Comparison of ENCODE assay signal across 8 cellular contexts in genomic region chr7:66204822-66205735, GRCh38. TPM values are rescaled to one million over a fixed set of nuclear protein-coding genes. Genes with fewer than 3 reads are reported as not detected.
DNase-seq lines count a peak whose midpoint lies in the region; ATAC-seq and TF ChIP-seq lines count a peak whose summit lies in the region.

Gene TPST1 (plus strand): TSS chr7:66205334. CDS start chr7:66240426, 35,092 bp downstream.

- peak; percentile 59 to 89 (median 72) for TF ChIP-seq POLR2A in spleen (IDR thresholded peaks at IDR 0.05)

- peaks cover 0 to 32% (median 0%) of the 10 kb centered on the region in 7 donors for H3K27me3 ChIP-seq in spleen (replicated peaks in 1 of 7)

- peaks cover 0 to 9% (median 0%) of the 10 kb centered on the region in 6 donors for H3K36me3 ChIP-seq in spleen

- POLR2A ChIA-PET in AG04449 (lab: Yijun Ruan, JAX): interaction anchor here (0.8 to 1.2 kb wide), 4 partner anchors 9 to 288 kb away, joined by 3 to 5 read pairs (median 4); no protein-coding TSS in a partner anchor

- ATAC-seq in GM18870 (IDR thresholded peaks at IDR 0.05; ENCODE audit: unreplicated experiment) (peak; percentile 94), HG03108 (IDR thresholded peaks at IDR 0.05; ENCODE audit: unreplicated experiment) (peak; percentile 85)

- CTCF ChIA-PET in AG04449 (lab: Yijun Ruan, JAX): interaction anchor here (0.7 to 1.7 kb wide), 9 partner anchors 9 to 71 kb away, joined by 3 to 7 read pairs (median 4); no protein-coding TSS in a partner anchor

- peak within 1 kb of the TSS; percentile 96 for H3K4me3 ChIP-seq in AG04449 (ENCODE audit: low read depth, low read length)
- peak within 1 kb of the TSS; percentile 68 to 90 (median 82) for H3K4me3 ChIP-seq in spleen

- intact Hi-C loops in spleen (cut with DNase I; ENCODE audit: low total_unique reads): no loop called here

- TF ChIP-seq CTCF in AG04449 (IDR thresholded peaks at IDR 0.05; ENCODE audit: insufficient read depth, low read length, missing control alignments) (peak; percentile 80), spleen (IDR thresholded peaks at IDR 0.05 in 8 of 11, conservative IDR thresholded peaks at IDR 0.05 in 3 of 11) (peak; percentile 54 to 91 (median 75))

- peak within 1 kb of the TSS; percentile 68 to 96 (median 82) for H3K27ac ChIP-seq in spleen

- DNase-seq in AG04449 (ENCODE audit: low read depth, low spot score): peak; percentile 21
- DNase-seq in NCI-H2196 (lab: John Stamatoyannopoulos, UW; ENCODE audit: unreplicated experiment): peak; percentile 93
- DNase-seq in activated CD4-positive, CD25-positive, alpha-beta regulatory T cell (lab: John Stamatoyannopoulos, UW): peak; percentile 20 to 54 (median 33)
- DNase-seq in central memory CD4-positive, alpha-beta T cell: peak; percentile 63
- peak; percentile 90 for DNase-seq in inferior parietal cortex (ENCODE audit: extremely low spot score)
- DNase-seq in spleen: peak; percentile 95

- WGBS in spleen, 5 donors: 0 to 1% (median 0%) methylated on average over 10 to 89 of the region's 89 CpGs

- H3K4me1 ChIP-seq in spleen: peaks cover 0 to 50% (median 40%) of the 10 kb centered on the region in 6 donors

- H3K9me3 ChIP-seq in spleen: no peaks in the 10 kb centered on the region

RNA-seq across cellular contexts. Expression of gene TPST1, which starts in this region (rescaled TPM):
- total RNA-seq in spleen: 10 to 100 TPM; 18.2 to 58.5 (median 34.6) TPM
- polyA plus RNA-seq in spleen: 1 to 10 TPM; 4.8 to 9.5 (median 5.3) TPM

Comparison
In these comparisons a context has a peak if more than half of its experiments do, and no peak if none do; other contexts are left out.
1. Peak in every context shown above with its lines: DNase-seq, ATAC-seq, H3K4me3 ChIP-seq and H3K27ac ChIP-seq.
2. DNase-seq: peak in every context shown above with its lines; median percentile 95 in spleen; 93 in NCI-H2196; 90 in inferior parietal cortex; 63 in central memory CD4-positive, alpha-beta T cell; 33 in activated CD4-positive, CD25-positive, alpha-beta regulatory T cell; 21 in AG04449.